Comparison of ENCODE assay signal across 28 cellular contexts in genomic region chr6:104753251-104753650, GRCh38.
"Had no signal": no experiment of that assay in that cellular context is flagged by ENCODE, and none has a peak within 500 bp of the region (broad histone marks: within the 10 kb centered on the region; RNA-seq: fewer than 3 reads in every experiment).

No MANE protein-coding gene starts in this region.

- H3K4me2 ChIP-seq: hepatocyte had no signal

- H3K27ac ChIP-seq: heart right ventricle, hepatocyte, left lung, lower lobe of right lung, pancreas, prostate gland, skin epidermis, stomach, testis, thyroid gland, transverse colon, uterus had no signal

- ATAC-seq: heart right ventricle; left colon; left lung; lower lobe of right lung; natural killer cell; pancreas; right cardiac atrium; sciatic nerve; stimulated activated naive B cell treated with anti-CD40 and anti-IgM and Interleukin-4, amounts not matched to agents 10 μg/mL and 1 μg/mL and 100 μg/mL, for 72 hours; stimulated activated naive CD8-positive, alpha-beta T cell treated with anti-CD3 and anti-CD28 coated beads, Interleukin-15, Interleukin-2, amounts not matched to agents 100 U/mL and 50 U/mL, for 24 hours had no signal

- H3K79me2 ChIP-seq: hepatocyte had no signal

- H3K4me3 ChIP-seq: heart right ventricle, hepatocyte, left lung, lower lobe of right lung, pancreas, prostate gland, skin epidermis, stomach, testis, thyroid gland, transverse colon, uterus had no signal

- H3K27me3 ChIP-seq: heart right ventricle, hepatocyte, left lung, pancreas, stomach, testis, thyroid gland, transverse colon, uterus had no signal

- DNase-seq: heart right ventricle; immature natural killer cell; kidney; left colon; left lung; lower lobe of right lung; mammary epithelial cell; mesenchymal stem cell; naive B cell; natural killer cell; pancreas; retina; right cardiac atrium; stimulated activated CD4-positive, alpha-beta T cell treated with anti-CD3 and anti-CD28 coated beads, Interleukin-12 subunit alpha, Interleukin-12 subunit beta, amount 100 ng/mL, for 4 hours; stimulated activated CD4-positive, alpha-beta T cell treated with anti-CD3 and anti-CD28 coated beads, Interleukin-15, amount 100 ng/mL, for 24 hours; stimulated activated CD4-positive, alpha-beta T cell treated with anti-CD3 and anti-CD28 coated beads, Interleukin-2, amount 100 ng/mL, for 24 hours; stimulated activated CD4-positive, alpha-beta T cell treated with anti-CD3 and anti-CD28 coated beads, Interleukin-4, amount 100 ng/mL, for 1 hour; stimulated activated naive B cell treated with anti-CD40 and anti-IgM and Interleukin-4, amounts not matched to agents 10 μg/mL and 1 μg/mL and 100 μg/mL, for 72 hours; stimulated activated naive CD8-positive, alpha-beta T cell treated with anti-CD3 and anti-CD28 coated beads, Interleukin-15, Interleukin-2, amounts not matched to agents 100 U/mL and 50 U/mL, for 24 hours; stomach; testis; thyroid gland; transverse colon; uterus had no signal

- H3K9me3 ChIP-seq: pancreas, prostate gland, testis, thyroid gland had no signal

- H3K36me3 ChIP-seq: lower lobe of right lung, pancreas, prostate gland, thyroid gland, uterus had no signal

- H3K4me1 ChIP-seq: heart right ventricle, left lung, lower lobe of right lung, pancreas, prostate gland, stomach, testis, thyroid gland, transverse colon, uterus had no signal

- H2AFZ ChIP-seq: hepatocyte had no signal
